In the genomic region with DNA sequence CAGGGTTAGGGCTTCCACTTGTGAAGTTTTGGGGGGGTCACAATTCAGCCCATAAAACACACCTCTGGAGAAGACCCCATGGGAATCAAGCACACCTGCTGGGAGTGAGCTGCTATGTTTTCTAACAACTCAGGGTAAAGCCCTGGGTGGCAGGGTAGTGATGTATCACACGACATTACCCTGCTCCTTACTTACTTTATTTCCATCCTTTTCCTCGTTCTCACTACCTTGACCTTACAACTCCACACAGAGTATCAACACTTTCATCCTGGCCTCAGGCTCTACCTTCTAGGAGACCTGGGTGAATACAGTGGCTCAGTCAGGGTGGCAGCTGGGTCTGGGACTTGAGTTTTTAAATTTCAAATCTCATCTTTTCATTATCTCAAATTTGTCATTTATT, we compare ENCODE assay signal across 9 cellular contexts.
"Had no signal": no experiment of that assay in that cellular context is flagged by ENCODE, and none has a peak within 500 bp of the region (broad histone marks: within the 10 kb centered on the region; RNA-seq: fewer than 3 reads in every experiment).

No MANE protein-coding gene starts in this region.

- H3K36me3 ChIP-seq: HAP-1 had no signal

- H3K4me1 ChIP-seq: HAP-1 had no signal

- H3K9me3 ChIP-seq: HAP-1 had no signal

- H3K4me3 Mint-ChIP-seq: GM23338, H9, HFFc6 had no signal

- ATAC-seq: GM23338, HCT116 had no signal

- H3K27ac ChIP-seq: GM23248 had no signal

- H3K27ac Mint-ChIP-seq: GM23338, H9, HFFc6 had no signal

- H3K9me3 Mint-ChIP-seq: GM23338 had no signal

- H3K4me3 ChIP-seq: GM23248, GM23338, HAP-1 had no signal

- DNase-seq: GM23248, GOT3, H7, H9, HCEC 1CT, HFFc6 had no signal
